In genomic region chr13:110493161-110493593, GRCh38 we compare ENCODE assay signal across 18 cellular contexts.
"Had no signal": no experiment of that assay in that cellular context is flagged by ENCODE, and none has a peak within 500 bp of the region (broad histone marks: within the 10 kb centered on the region; RNA-seq: fewer than 3 reads in every experiment).

No MANE protein-coding gene starts in this region.

- H3K36me3 Mint-ChIP-seq: naive thymus-derived CD8-positive, alpha-beta T cell had no signal

- H3K27ac Mint-ChIP-seq: naive thymus-derived CD8-positive, alpha-beta T cell had no signal

- ATAC-seq: gastrocnemius medialis; left lobe of liver; mucosa of descending colon; naive thymus-derived CD8-positive, alpha-beta T cell; stimulated activated naive CD8-positive, alpha-beta T cell treated with anti-CD3 and anti-CD28 coated beads, Interleukin-15, Interleukin-2, amounts not matched to agents 100 U/mL and 50 U/mL, for 24 hours; upper lobe of right lung had no signal

- H3K4me3 Mint-ChIP-seq: naive thymus-derived CD8-positive, alpha-beta T cell; neural crest cell had no signal

- H3K9me3 Mint-ChIP-seq: neural crest cell had no signal

- H3K27ac ChIP-seq: colonic mucosa, gastrocnemius medialis, ovary, upper lobe of right lung, vagina had no signal

- H3K4me1 Mint-ChIP-seq: naive thymus-derived CD8-positive, alpha-beta T cell; neural crest cell had no signal

- H3K9me3 ChIP-seq: colonic mucosa, esophagus muscularis mucosa, gastrocnemius medialis, mucosa of descending colon, ovary, tibial nerve, upper lobe of right lung, vagina had no signal

- H3K27me3 ChIP-seq: colonic mucosa, esophagus muscularis mucosa, gastrocnemius medialis, ovary, tibial nerve, upper lobe of right lung, vagina had no signal

- DNase-seq: cerebellar nuclear complex; colonic mucosa; effector CD4-positive, alpha-beta T cell; gastrocnemius medialis; kidney glomerular epithelial cell; mucosa of descending colon; ovary; right cardiac atrium; small intestine; stimulated activated CD4-positive, alpha-beta T cell treated with anti-CD3 and anti-CD28 coated beads, Interleukin-2, amount 100 ng/mL, for 48 hours; stimulated activated naive CD8-positive, alpha-beta T cell treated with anti-CD3 and anti-CD28 coated beads, Interleukin-15, Interleukin-2, amounts not matched to agents 100 U/mL and 50 U/mL, for 24 hours; upper lobe of right lung had no signal

- H3K4me1 ChIP-seq: colonic mucosa, esophagus muscularis mucosa, tibial nerve, upper lobe of right lung, vagina had no signal

- H3K36me3 ChIP-seq: colonic mucosa, ovary had no signal

- H3K4me3 ChIP-seq: colonic mucosa, esophagus muscularis mucosa, gastrocnemius medialis, mucosa of descending colon, ovary, tibial nerve, upper lobe of right lung, vagina had no signal
